11 cellular contexts compared by ENCODE assay signal in genomic region chr17:7173687-7174602, GRCh38. TPM values are rescaled to one million over a fixed set of nuclear protein-coding genes. Genes with fewer than 3 reads are reported as not detected.
DNase-seq lines count a peak whose midpoint lies in the region; ATAC-seq, FAIRE-seq and TF ChIP-seq lines count a peak whose summit lies in the region.
"Had no signal": no experiment of that assay in that cellular context is flagged by ENCODE, and none has a peak within 500 bp of the region (broad histone marks: within the 10 kb centered on the region; RNA-seq: fewer than 3 reads in every experiment).

No MANE protein-coding gene starts in this region.

- no peaks in the 10 kb centered on the region for H3K27me3 ChIP-seq in right atrium auricular region
- peaks cover 27% of the 10 kb centered on the region for H3K27me3 ChIP-seq in iPS-18a (ENCODE audit: control insufficient read depth, insufficient read depth, low read length)
- peaks cover 0 to 2% of the 10 kb centered on the region in 2 donors for H3K27me3 ChIP-seq in small intestine (ENCODE audit: control insufficient read depth in 2 of 2, insufficient read depth in 2 of 2, low read length in 2 of 2)

- peaks cover 0 to 15% of the 10 kb centered on the region in 2 donors for H3K9me3 ChIP-seq in right atrium auricular region
- no peaks in the 10 kb centered on the region for H3K9me3 ChIP-seq in iPS-18a (ENCODE audit: control insufficient read depth, low read depth, low read length)
- no peaks in the 10 kb centered on the region for H3K9me3 ChIP-seq in small intestine (ENCODE audit: control insufficient read depth, low read depth)

- H3K4me1 ChIP-seq in right atrium auricular region (peaks cover 0 to 21% of the 10 kb centered on the region in 2 donors), iPS-18a (ENCODE audit: control insufficient read depth, low read depth, low read length) (peaks cover 3% of the 10 kb centered on the region), small intestine (ENCODE audit: control insufficient read depth in 2 of 2, insufficient read depth in 1 of 2, low read depth in 1 of 2, low read length in 1 of 2) (no peaks in the 10 kb centered on the region)

- H3K36me3 ChIP-seq in right atrium auricular region: no peaks in the 10 kb centered on the region
- no peaks in the 10 kb centered on the region for H3K36me3 ChIP-seq in iPS-18a (ENCODE audit: control insufficient read depth, low read depth, low read length)
- H3K36me3 ChIP-seq in small intestine (ENCODE audit: control insufficient read depth in 2 of 2, insufficient read depth in 2 of 2, low read length in 2 of 2): no peaks in the 10 kb centered on the region

- TF ChIP-seq POLR2A in GM12891 (IDR thresholded peaks at IDR 0.05; ENCODE audit: low read depth, low read length): no peak

- no peak overlapping the region for H3K9ac ChIP-seq in iPS-18a (ENCODE audit: low read length)

- FAIRE-seq in small intestine (lab: Jason Lieb, UNC) (no peak), GM12891 (lab: Jason Lieb, UNC) (no peak)

- ATAC-seq in Right ventricle myocardium inferior: peak; percentile 23
- no peak for ATAC-seq in GM19397 (IDR thresholded peaks at IDR 0.05; ENCODE audit: unreplicated experiment)
- ATAC-seq in HG02970 (IDR thresholded peaks at IDR 0.05; ENCODE audit: low FRiP score, unreplicated experiment): no peak

- WGBS in small intestine, 3 donors: 56 to 68% (median 67%) methylated on average over 65 to 69 of the region's 69 CpGs

- peak in 1 of 2 donors; percentile 24 for TF ChIP-seq CTCF in right atrium auricular region (IDR thresholded peaks at IDR 0.05)

- peak; percentile 87 for DNase-seq in Right ventricle myocardium inferior (ENCODE audit: missing footprints)
- DNase-seq in right atrium auricular region (ENCODE audit: low spot score): no peak
- DNase-seq in activated naive CD4-positive, alpha-beta T cell treated with anti-CD3 and anti-CD28 coated beads, Interleukin-2, amount 50 U/mL, for 16 hours: peak; percentile 58
- peak; percentile 15 for DNase-seq in small intestine
- no peak for DNase-seq in GM12891 (ENCODE audit: insufficient read length, low spot score)
- DNase-seq: DND-41 had no signal

- H3K27ac ChIP-seq in right atrium auricular region: no peak overlapping the region
- H3K27ac ChIP-seq in iPS-18a (ENCODE audit: low read length): no peak overlapping the region
- H3K27ac ChIP-seq in small intestine (ENCODE audit: low read depth in 1 of 2, low read length in 1 of 2): no peak overlapping the region

- H3K4me3 ChIP-seq in right atrium auricular region (no peak overlapping the region), iPS-18a (ENCODE audit: low read length) (peak overlapping the region; percentile 11), small intestine (ENCODE audit: low read depth in 1 of 2, low read length in 2 of 2) (no peak overlapping the region)

- intact Hi-C loops in Right ventricle myocardium inferior (cut with DNase I): no loop called here

TF ChIP-seq in GM12891, 5 proteins besides CTCF, POLR2A, EP300 and RAD21:
- TF ChIP-seq SPI1 (IDR thresholded peaks at IDR 0.05; ENCODE audit: low read depth, low read length): no peak
- TF ChIP-seq POLR2AphosphoS5 (IDR thresholded peaks at IDR 0.05; ENCODE audit: low read depth, low read length): no peak
- TF ChIP-seq TAF1 (IDR thresholded peaks at IDR 0.05; ENCODE audit: low read depth, low read length): no peak
- TF ChIP-seq PAX5 (IDR thresholded peaks at IDR 0.05; ENCODE audit: insufficient read depth, low read length, severe bottlenecking): no peak
- TF ChIP-seq POU2F2 (IDR thresholded peaks at IDR 0.05; ENCODE audit: low read depth, low read length): no peak

RNA-seq across cellular contexts. Expression of gene ASGR1, which starts 5.2 kb away (rescaled TPM):
- total RNA-seq in Right ventricle myocardium inferior (0.43 TPM), right atrium auricular region (1 to 10 TPM in 1 of 2 donors, not detected in 1; 1.6 TPM)
- 1 to 10 TPM; 1.9 to 2.7 (median 2.7) TPM for polyA plus RNA-seq in small intestine
- 0.59 TPM for polyA plus RNA-seq in GM12891 (2012; ENCODE audit: low read depth, missing spikeins)

RNA-seq across cellular contexts. Expression of gene DLG4, which starts 45.7 kb away (rescaled TPM):
- total RNA-seq in Right ventricle myocardium inferior (20.6 TPM), right atrium auricular region (10 to 100 TPM; 15.1 to 33.4 TPM)
- polyA plus RNA-seq in small intestine: 1 to 10 TPM in 2 of 3 donors, under 1 TPM in 1; 0.67 to 9.2 (median 1.1) TPM
- 8.3 TPM for polyA plus RNA-seq in GM12891 (2012; ENCODE audit: low read depth, missing spikeins)

RNA-seq across cellular contexts. Expression of gene ACADVL, which starts 45.8 kb away (rescaled TPM):
- 2,192 TPM for total RNA-seq in Right ventricle myocardium inferior
- 100 to 1,000 TPM; 695 to 758 TPM for total RNA-seq in right atrium auricular region
- 1,000 to 10,000 TPM in 2 of 3 donors, 100 to 1,000 TPM in 1; 474 to 2,630 (median 2,415) TPM for polyA plus RNA-seq in small intestine
- 318 TPM for polyA plus RNA-seq in GM12891 (2012; ENCODE audit: low read depth, missing spikeins)

RNA-seq across cellular contexts. Expression of gene ASGR2, which starts 59.3 kb away (rescaled TPM):
- total RNA-seq in Right ventricle myocardium inferior (0.46 TPM), right atrium auricular region (under 1 TPM in 1 of 2 donors, not detected in 1; 0.33 TPM)
- under 1 TPM in 1 of 3 donors, not detected in 2; 0.81 TPM for polyA plus RNA-seq in small intestine
- 0.15 TPM for polyA plus RNA-seq in GM12891 (2012; ENCODE audit: low read depth, missing spikeins)
- total RNA-seq: mesothelial cell of epicardium, SK-MEL-5 had no signal

Comparison
In these comparisons a context has a peak if more than half of its experiments do, and no peak if none do; other contexts are left out.
1. DNase-seq: peak in Right ventricle myocardium inferior (single experiment), activated naive CD4-positive, alpha-beta T cell treated with anti-CD3 and anti-CD28 coated beads, Interleukin-2, amount 50 U/mL, for 16 hours (single experiment) and small intestine (single experiment); none in right atrium auricular region (single experiment) and GM12891 (single experiment).